1 cellular context compared by ENCODE assay signal in the genomic region with DNA sequence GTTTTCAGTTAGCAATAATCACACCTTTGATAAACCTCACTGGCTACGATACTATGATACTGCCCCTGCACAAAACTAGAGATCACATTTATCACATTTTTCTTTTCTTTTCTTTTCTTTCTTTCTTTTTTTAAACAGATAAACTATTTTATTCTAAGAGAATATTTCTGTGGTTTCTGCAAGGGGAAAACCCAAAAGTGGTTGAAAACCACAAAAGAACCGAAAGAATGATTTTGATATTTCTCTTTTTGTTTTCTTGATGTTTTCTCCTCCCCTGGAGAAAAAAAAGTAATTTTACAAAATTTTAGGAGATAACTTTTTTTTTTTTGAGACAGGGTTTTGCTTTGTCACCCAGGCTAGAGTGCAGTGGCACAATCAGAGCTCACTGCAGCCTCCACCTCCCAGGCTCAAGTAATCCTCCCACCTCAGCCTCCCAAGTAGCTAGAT.
TF ChIP-seq lines count a peak whose summit lies in the region.

No MANE protein-coding gene starts in this region.

TF ChIP-seq in H1, 55 proteins besides CTCF, POLR2A, EP300 and RAD21:
- TF ChIP-seq BACH1 (IDR thresholded peaks at IDR 0.05; ENCODE audit: low read length) = no peak
- no peak for TF ChIP-seq TBP (IDR thresholded peaks at IDR 0.05; ENCODE audit: low read depth, low read length)
- no peak for TF ChIP-seq CBX5 (IDR thresholded peaks at IDR 0.05; ENCODE audit: low read depth, low read length)
- TF ChIP-seq GABPA (IDR thresholded peaks at IDR 0.05; ENCODE audit: borderline replicate concordance, insufficient read depth, low read length) = no peak
- TF ChIP-seq, protein P1, sequence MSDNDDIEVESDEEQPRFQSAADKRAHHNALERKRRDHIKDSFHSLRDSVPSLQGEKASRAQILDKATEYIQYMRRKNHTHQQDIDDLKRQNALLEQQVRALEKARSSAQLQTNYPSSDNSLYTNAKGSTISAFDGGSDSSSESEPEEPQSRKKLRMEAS (IDR thresholded peaks at IDR 0.05) = no peak
- no peak for TF ChIP-seq HDAC6 (IDR thresholded peaks at IDR 0.05; ENCODE audit: low read depth, low read length)
- TF ChIP-seq SP1 (IDR thresholded peaks at IDR 0.05; ENCODE audit: low read depth, low read length) = no peak
- TF ChIP-seq MAFK (IDR thresholded peaks at IDR 0.05; ENCODE audit: low read depth, low read length) = no peak
- no peak for TF ChIP-seq BRCA1 (IDR thresholded peaks at IDR 0.05; ENCODE audit: low read depth, low read length)
- no peak for TF ChIP-seq CTBP2 (IDR thresholded peaks at IDR 0.05; ENCODE audit: borderline replicate concordance, insufficient read depth, insufficient read length, low read length)
- TF ChIP-seq EZH2 (IDR thresholded peaks at IDR 0.05; ENCODE audit: low read depth, low read length, severe bottlenecking) = no peak
